23 cellular contexts compared by ENCODE assay signal in genomic region chr4:184402239-184402638, GRCh38.
A peak's percentile ranks its signal among the peaks of the same experiment; 100 is the strongest.
DNase-seq lines count a peak whose midpoint lies in the region; ATAC-seq and TF ChIP-seq lines count a peak whose summit lies in the region.
"Had no signal": no experiment of that assay in that cellular context is flagged by ENCODE, and none has a peak within 500 bp of the region (broad histone marks: within the 10 kb centered on the region; RNA-seq: fewer than 3 reads in every experiment).

No MANE protein-coding gene starts in this region.

- H3K27me3 Mint-ChIP-seq in brain: no peaks in the 10 kb centered on the region
- H3K27me3 Mint-ChIP-seq in neural crest cell (ENCODE audit: low read depth): no peaks in the 10 kb centered on the region

- no peak for TF ChIP-seq RAD21 in liver (IDR thresholded peaks at IDR 0.05)

- ATAC-seq in right lobe of liver: no peak
- no peak for ATAC-seq in foreskin keratinocyte

- H3K27me3 ChIP-seq in liver (ENCODE audit: control insufficient read depth in 4 of 4, insufficient read depth in 4 of 4, low read length in 3 of 4) (no peaks in the 10 kb centered on the region), right lobe of liver (no peaks in the 10 kb centered on the region), foreskin keratinocyte (no peaks in the 10 kb centered on the region)
- H3K27me3 ChIP-seq: suprapubic skin had no signal

- TF ChIP-seq CTCF in liver (IDR thresholded peaks at IDR 0.05; ENCODE audit: low read depth, low read length, missing input control): no peak
- no peak for TF ChIP-seq CTCF in right lobe of liver (IDR thresholded peaks at IDR 0.05)
- no peak for TF ChIP-seq CTCF in brain (conservative IDR thresholded peaks at IDR 0.05)
- no peak for TF ChIP-seq CTCF in neural crest cell (conservative IDR thresholded peaks at IDR 0.05)
- TF ChIP-seq CTCF in foreskin keratinocyte (conservative IDR thresholded peaks at IDR 0.05): no peak
- TF ChIP-seq CTCF in coronary artery (IDR thresholded peaks at IDR 0.05): no peak

- WGBS in liver: 92% methylated on average over 12 of the region's 12 CpGs
- 88% methylated on average over 6 of the region's 12 CpGs for whole genome bisulfite sequencing in right lobe of liver (ENCODE audit: insufficient coverage, low coverage, low lambda C conversion rate, missing lambda C conversion rate)

- TF ChIP-seq POLR2A in right lobe of liver (IDR thresholded peaks at IDR 0.05): no peak

- H3K4me1 ChIP-seq in liver (ENCODE audit: control insufficient read depth in 4 of 4, insufficient read depth in 4 of 4, low read length in 3 of 4): peaks cover 3 to 9% (median 6%) of the 10 kb centered on the region in 4 donors
- H3K4me1 ChIP-seq in right lobe of liver: peaks cover 0 to 12% (median 0%) of the 10 kb centered on the region in 4 donors
- H3K4me1 ChIP-seq in foreskin keratinocyte: peaks cover 19% of the 10 kb centered on the region

- H3K4me1 Mint-ChIP-seq in brain (peaks cover 19% of the 10 kb centered on the region), neural crest cell (peaks cover 42% of the 10 kb centered on the region)

- H3K9me3 Mint-ChIP-seq in brain: no peaks in the 10 kb centered on the region
- no peaks in the 10 kb centered on the region for H3K9me3 Mint-ChIP-seq in neural crest cell
- H3K9me3 Mint-ChIP-seq: activated T-helper 2 cell treated with anti-CD3 and anti-CD28 coated beads, Interferon-gamma antibody, Interleukin-2, Interleukin-4, amounts not matched to agents 10 μg/mL and 5 μg/mL and 100 μg/mL, durations not matched to agents 14 hours and 24 hours and 36 hours; HFFc6 had no signal

- H3K27ac ChIP-seq in liver (ENCODE audit: low read depth in 1 of 2, low read length in 2 of 2) (peak overlapping the region; percentile 31 to 66), right lobe of liver (peak overlapping the region in 1 of 3 donors; percentile 65), foreskin keratinocyte (no peak overlapping the region), coronary artery (peak overlapping the region in 1 of 2 donors; percentile 25)
- H3K27ac ChIP-seq: suprapubic skin had no signal

- no peak overlapping the region for H3K4me3 Mint-ChIP-seq in brain
- H3K4me3 Mint-ChIP-seq in neural crest cell: peak overlapping the region; percentile 20
- H3K4me3 Mint-ChIP-seq: HFFc6 had no signal

- H3K27ac Mint-ChIP-seq in brain: peak overlapping the region in 3 of 5 experiments; percentile 48 to 74 (median 49)
- H3K27ac Mint-ChIP-seq in neural crest cell (ENCODE audit: unreplicated experiment): peak overlapping the region; percentile 88
- H3K27ac Mint-ChIP-seq: activated T-helper 2 cell treated with anti-CD3 and anti-CD28 coated beads, Interferon-gamma antibody, Interleukin-2, Interleukin-4, amounts not matched to agents 10 μg/mL and 5 μg/mL and 100 μg/mL, durations not matched to agents 14 hours and 24 hours and 36 hours; HFFc6 had no signal

- intact Hi-C loops in right lobe of liver (cut with DNase I): no loop called here

- no peak for DNase-seq in right lobe of liver
- DNase-seq in neural crest cell (ENCODE audit: low read depth, low spot score): no peak
- DNase-seq in iPS-NIHi11 (ENCODE audit: low spot score): no peak
- no peak for DNase-seq in foreskin keratinocyte
- no peak for DNase-seq in coronary artery (ENCODE audit: low spot score)
- DNase-seq in NOMO-1 (lab: John Stamatoyannopoulos, UW; ENCODE audit: unreplicated experiment in 2 of 2): no peak
- DNase-seq: amniotic stem cell; central memory CD4-positive, alpha-beta T cell; effector memory CD4-positive, alpha-beta T cell; glutamatergic neuron; HFFc6; KG1; mammary epithelial cell; NCI-H2081 treated with DMSO at 0.1 percent for 48 hours; NK-92 treated with Interleukin-12 subunit alpha and Interleukin-12 subunit beta, amount 100 ng/mL, for 24 hours; posterior cingulate gyrus; stimulated activated CD4-positive, alpha-beta T cell treated with anti-CD3 and anti-CD28 coated beads, Interleukin-4, amount 100 ng/mL, for 4 hours had no signal

- H3K36me3 Mint-ChIP-seq in brain (peaks cover 46% of the 10 kb centered on the region), neural crest cell (ENCODE audit: low read depth) (peaks cover 18% of the 10 kb centered on the region)

- no peaks in the 10 kb centered on the region for H3K9me3 ChIP-seq in liver (ENCODE audit: control insufficient read depth in 4 of 4, low read length in 3 of 4)
- no peaks in the 10 kb centered on the region for H3K9me3 ChIP-seq in right lobe of liver
- H3K9me3 ChIP-seq: SK-N-SH, suprapubic skin had no signal

- H3K4me3 ChIP-seq in liver (ENCODE audit: low read depth in 1 of 3, low read length in 3 of 3) (no peak overlapping the region), right lobe of liver (no peak overlapping the region), coronary artery (no peak overlapping the region)
- H3K4me3 ChIP-seq: smooth muscle cell, suprapubic skin had no signal

- peaks cover 9 to 47% (median 38%) of the 10 kb centered on the region in 4 donors for H3K36me3 ChIP-seq in liver (ENCODE audit: control insufficient read depth in 4 of 4, insufficient read depth in 3 of 4, low read depth in 1 of 4, low read length in 3 of 4)
- H3K36me3 ChIP-seq in right lobe of liver: peaks cover under 1 to 54% (median 13%) of the 10 kb centered on the region in 4 donors

- H3K9ac ChIP-seq in liver (ENCODE audit: low read depth in 1 of 2, low read length in 2 of 2): no peak overlapping the region
- H3K9ac ChIP-seq: SK-N-SH had no signal

TF ChIP-seq in liver, 16 proteins besides CTCF, POLR2A, EP300 and RAD21:
- TF ChIP-seq HNF4G (IDR thresholded peaks at IDR 0.05) (no peak), ZBTB33 (IDR thresholded peaks at IDR 0.05) (no peak), HNF4A (conservative IDR thresholded peaks at IDR 0.05) (no peak), RXRA (IDR thresholded peaks at IDR 0.05) (no peak), SP1 (IDR thresholded peaks at IDR 0.05) (no peak), ATF3 (IDR thresholded peaks at IDR 0.05) (no peak), TAF1 (conservative IDR thresholded peaks at IDR 0.05) (no peak), MAX (IDR thresholded peaks at IDR 0.05) (no peak), FOXA2 (IDR thresholded peaks at IDR 0.05) (no peak), YY1 (IDR thresholded peaks at IDR 0.05) (no peak), REST (IDR thresholded peaks at IDR 0.05) (no peak), NR2F2 (IDR thresholded peaks at IDR 0.05) (no peak), FOXA1 (IDR thresholded peaks at IDR 0.05) (no peak)
